ENCODE assay signal across 1 cellular context in genomic region chr16:69049146-69049545, GRCh38.
TF ChIP-seq lines count a peak whose summit lies in the region.

No MANE protein-coding gene starts in this region.

TF ChIP-seq in WTC11, 78 proteins besides CTCF, POLR2A, EP300 and RAD21 (continued from another document):
- TF ChIP-seq ARID4B (CRISPR knock-in tag; IDR thresholded peaks at IDR 0.05; ENCODE audit: borderline replicate concordance), result no peak
- TF ChIP-seq SOX15 (CRISPR knock-in tag; IDR thresholded peaks at IDR 0.05), result no peak
- no peak for TF ChIP-seq NR2C2 (CRISPR knock-in tag; IDR thresholded peaks at IDR 0.05)
- no peak for TF ChIP-seq MAX (CRISPR knock-in tag; IDR thresholded peaks at IDR 0.05)
- no peak for TF ChIP-seq MYBL2 (CRISPR knock-in tag; IDR thresholded peaks at IDR 0.05)
- TF ChIP-seq ATF1 (CRISPR knock-in tag; IDR thresholded peaks at IDR 0.05), result no peak
- TF ChIP-seq ATF3 (CRISPR knock-in tag; conservative IDR thresholded peaks at IDR 0.05), result no peak
- no peak for TF ChIP-seq ZNF281 (CRISPR knock-in tag; IDR thresholded peaks at IDR 0.05)
- no peak for TF ChIP-seq NR1H2 (CRISPR knock-in tag; IDR thresholded peaks at IDR 0.05)
- no peak for TF ChIP-seq TEAD1 (CRISPR knock-in tag; IDR thresholded peaks at IDR 0.05)
- no peak for TF ChIP-seq CREM (CRISPR knock-in tag; IDR thresholded peaks at IDR 0.05)
- TF ChIP-seq AR (CRISPR knock-in tag; IDR thresholded peaks at IDR 0.05), result no peak
- no peak for TF ChIP-seq MXD4 (CRISPR knock-in tag; IDR thresholded peaks at IDR 0.05; ENCODE audit: borderline replicate concordance)
- no peak for TF ChIP-seq SMAD4 (CRISPR knock-in tag; IDR thresholded peaks at IDR 0.05)
